In the genomic region with DNA sequence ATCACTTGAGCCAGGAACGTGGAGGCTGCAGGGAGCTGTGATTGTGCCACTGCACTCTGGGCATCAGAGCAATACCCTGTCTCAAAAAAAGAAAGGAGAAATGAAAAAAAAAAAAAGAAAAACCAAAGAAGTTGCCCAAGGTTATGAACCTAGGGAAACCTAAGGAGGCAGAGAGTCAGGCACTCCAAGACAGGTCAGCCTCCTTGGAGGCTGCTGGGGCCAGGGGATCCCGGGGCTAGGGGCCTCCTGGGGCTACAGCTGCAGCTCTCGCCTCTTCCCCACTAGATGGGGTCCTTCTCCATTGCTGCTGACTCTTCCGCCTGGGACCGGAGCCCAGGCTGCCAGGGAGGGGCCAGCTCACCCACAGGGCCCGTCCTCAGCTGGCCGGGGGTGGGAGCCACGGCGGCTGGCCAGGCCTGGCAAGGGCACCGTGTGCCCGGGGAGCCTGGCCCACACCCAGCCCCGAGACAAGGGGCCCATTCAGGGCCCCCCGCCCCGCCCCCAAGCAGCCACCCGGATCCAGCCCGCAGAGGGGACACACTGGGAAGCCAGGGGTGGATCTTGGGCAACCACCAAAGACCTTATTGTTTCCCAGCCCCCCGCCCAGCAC, we compare ENCODE assay signal across 8 cellular contexts. TPM values are rescaled to one million over a fixed set of nuclear protein-coding genes. Genes with fewer than 3 reads are reported as not detected.
DNase-seq lines count a peak whose midpoint lies in the region; ATAC-seq and TF ChIP-seq lines count a peak whose summit lies in the region.

No MANE protein-coding gene starts in this region.

- H3K4me3 Mint-ChIP-seq in activated CD8-positive, alpha-beta memory T cell treated with anti-CD3 and anti-CD28 coated beads, Interleukin-2, amount 10 ng/mL, durations not matched to agents 7 days and 5 days: no peak overlapping the region
- no peak overlapping the region for H3K4me3 Mint-ChIP-seq in type B pancreatic cell

- CTCF ChIA-PET in activated CD8-positive, alpha-beta memory T cell treated with anti-CD3 and anti-CD28 coated beads, Interleukin-2, amount 10 ng/mL, durations not matched to agents 7 days and 5 days (lab: Charles Lee): interaction anchor here (0.9 to 3.0 kb wide), 8 partner anchors 10 to 123 kb away, joined by 3 to 12 read pairs (median 6); no protein-coding TSS in a partner anchor

- DNase-seq in activated CD8-positive, alpha-beta memory T cell treated with anti-CD3 and anti-CD28 coated beads, Interleukin-2, amount 10 ng/mL, durations not matched to agents 7 days and 5 days: no peak
- no peak for DNase-seq in activated CD8-positive, alpha-beta memory T cell treated with anti-CD3 and anti-CD28 coated beads, Interleukin-2, amount 50 U/mL, for 4 hours
- DNase-seq in NCI-H460 (ENCODE audit: extremely low read depth, low read depth) (peak; percentile 59), left kidney (ENCODE audit: low read depth, low spot score) (peak; percentile 87), type B pancreatic cell (ENCODE audit: extremely low spot score, unreplicated experiment) (no peak)
- no peak for DNase-seq in stimulated activated naive CD4-positive, alpha-beta T cell treated with Interleukin-2 at 50 U/mL for 16 hours (lab: John Stamatoyannopoulos, UW)

- H3K36me3 Mint-ChIP-seq in activated CD8-positive, alpha-beta memory T cell treated with anti-CD3 and anti-CD28 coated beads, Interleukin-2, amount 10 ng/mL, durations not matched to agents 7 days and 5 days: peaks cover 24% of the 10 kb centered on the region
- peaks cover 4% of the 10 kb centered on the region for H3K36me3 Mint-ChIP-seq in type B pancreatic cell

- peak overlapping the region; percentile 96 for H3K27ac ChIP-seq in cingulate gyrus (ENCODE audit: low read depth, low read length)

- H3K27ac Mint-ChIP-seq in activated CD8-positive, alpha-beta memory T cell treated with anti-CD3 and anti-CD28 coated beads, Interleukin-2, amount 10 ng/mL, durations not matched to agents 7 days and 5 days: peak overlapping the region; percentile 51
- H3K27ac Mint-ChIP-seq in type B pancreatic cell: no peak overlapping the region

- H3K4me1 Mint-ChIP-seq in activated CD8-positive, alpha-beta memory T cell treated with anti-CD3 and anti-CD28 coated beads, Interleukin-2, amount 10 ng/mL, durations not matched to agents 7 days and 5 days: peaks cover 8% of the 10 kb centered on the region
- H3K4me1 Mint-ChIP-seq in type B pancreatic cell (ENCODE audit: unreplicated experiment): no peaks in the 10 kb centered on the region

- H3K27me3 Mint-ChIP-seq in activated CD8-positive, alpha-beta memory T cell treated with anti-CD3 and anti-CD28 coated beads, Interleukin-2, amount 10 ng/mL, durations not matched to agents 7 days and 5 days: no peaks in the 10 kb centered on the region
- no peaks in the 10 kb centered on the region for H3K27me3 Mint-ChIP-seq in type B pancreatic cell

- peak; percentile 71 for TF ChIP-seq CTCF in type B pancreatic cell (conservative IDR thresholded peaks at IDR 0.05)

- H3K9me3 Mint-ChIP-seq in activated CD8-positive, alpha-beta memory T cell treated with anti-CD3 and anti-CD28 coated beads, Interleukin-2, amount 10 ng/mL, durations not matched to agents 7 days and 5 days (ENCODE audit: low read depth): no peaks in the 10 kb centered on the region
- H3K9me3 Mint-ChIP-seq in type B pancreatic cell: no peaks in the 10 kb centered on the region

- no peak for ATAC-seq in activated CD8-positive, alpha-beta memory T cell treated with anti-CD3 and anti-CD28 coated beads, Interleukin-2, amount 10 ng/mL, durations not matched to agents 7 days and 5 days
- no peak for ATAC-seq in HG03097 (IDR thresholded peaks at IDR 0.05; ENCODE audit: low FRiP score, unreplicated experiment)

RNA-seq across cellular contexts. Expression of gene SPACDR, which starts 1.7 kb away (rescaled TPM):
- total RNA-seq in activated CD8-positive, alpha-beta memory T cell treated with anti-CD3 and anti-CD28 coated beads, Interleukin-2, amount 10 ng/mL, durations not matched to agents 7 days and 5 days: 1 to 10 TPM; 3.8 to 5.0 TPM
- 0.27 and 0.43 TPM in 2 replicates for total RNA-seq in NCI-H460 (2014; rRNA removed; shearing (Covaris generic))
- 0.47 TPM in 1 of 2 replicates, not detected in the other for polyA plus RNA-seq in NCI-H460 (2014; cell fraction: nucleus; rRNA removed)
- total RNA-seq in type B pancreatic cell (ENCODE audit: low replicate concordance): 1.4 and 2.8 TPM in 2 replicates

RNA-seq across cellular contexts. Expression of gene TSC22D4, which starts 13.2 kb away (rescaled TPM):
- 100 to 1,000 TPM; 128 to 144 TPM for total RNA-seq in activated CD8-positive, alpha-beta memory T cell treated with anti-CD3 and anti-CD28 coated beads, Interleukin-2, amount 10 ng/mL, durations not matched to agents 7 days and 5 days
- 28.2 and 29.9 TPM in 2 replicates for total RNA-seq in NCI-H460 (2014; rRNA removed; shearing (Covaris generic))
- 17.8 and 26.9 TPM in 2 replicates for polyA plus RNA-seq in NCI-H460 (2014; cell fraction: nucleus; rRNA removed)
- total RNA-seq in type B pancreatic cell (ENCODE audit: low replicate concordance): 45.3 and 57.6 TPM in 2 replicates

RNA-seq across cellular contexts. Expression of gene NYAP1, which starts 17.9 kb away (rescaled TPM):
- total RNA-seq in activated CD8-positive, alpha-beta memory T cell treated with anti-CD3 and anti-CD28 coated beads, Interleukin-2, amount 10 ng/mL, durations not matched to agents 7 days and 5 days: under 1 TPM; 0.07 to 0.12 TPM
- 0.47 and 1.2 TPM in 2 replicates for total RNA-seq in NCI-H460 (2014; rRNA removed; shearing (Covaris generic))
- 0.74 and 1.3 TPM in 2 replicates for polyA plus RNA-seq in NCI-H460 (2014; cell fraction: nucleus; rRNA removed)
- 2.1 and 6.3 TPM in 2 replicates for total RNA-seq in type B pancreatic cell (ENCODE audit: low replicate concordance)

RNA-seq across cellular contexts. Expression of gene PPP1R35, which starts 29.5 kb away (rescaled TPM):
- 100 to 1,000 TPM in 1 of 2 experiments, 10 to 100 TPM in 1; 77.6 to 101 TPM for total RNA-seq in activated CD8-positive, alpha-beta memory T cell treated with anti-CD3 and anti-CD28 coated beads, Interleukin-2, amount 10 ng/mL, durations not matched to agents 7 days and 5 days
- total RNA-seq in NCI-H460 (2014; rRNA removed; shearing (Covaris generic)): 74.0 and 85.1 TPM in 2 replicates
- 198 and 292 TPM in 2 replicates for polyA plus RNA-seq in NCI-H460 (2014; cell fraction: nucleus; rRNA removed)
- 31.4 and 33.8 TPM in 2 replicates for total RNA-seq in type B pancreatic cell (ENCODE audit: low replicate concordance)

RNA-seq across cellular contexts. Expression of gene MEPCE, which starts 36.2 kb away (rescaled TPM):
- 10 to 100 TPM; 42.4 to 50.2 TPM for total RNA-seq in activated CD8-positive, alpha-beta memory T cell treated with anti-CD3 and anti-CD28 coated beads, Interleukin-2, amount 10 ng/mL, durations not matched to agents 7 days and 5 days
- 30.9 and 33.1 TPM in 2 replicates for total RNA-seq in NCI-H460 (2014; rRNA removed; shearing (Covaris generic))
- polyA plus RNA-seq in NCI-H460 (2014; cell fraction: nucleus; rRNA removed): 33.0 and 37.4 TPM in 2 replicates
- total RNA-seq in type B pancreatic cell (ENCODE audit: low replicate concordance): 27.5 and 36.6 TPM in 2 replicates

Comparison
In these comparisons a context has a peak if more than half of its experiments do, and no peak if none do; other contexts are left out.
1. DNase-seq: peak in NCI-H460 (single experiment) and left kidney (single experiment); none in activated CD8-positive, alpha-beta memory T cell treated with anti-CD3 and anti-CD28 coated beads, Interleukin-2, amount 10 ng/mL, durations not matched to agents 7 days and 5 days (single experiment), activated CD8-positive, alpha-beta memory T cell treated with anti-CD3 and anti-CD28 coated beads, Interleukin-2, amount 50 U/mL, for 4 hours (single experiment), type B pancreatic cell (single experiment) and stimulated activated naive CD4-positive, alpha-beta T cell treated with Interleukin-2 at 50 U/mL for 16 hours (single experiment).